26 cellular contexts compared by ENCODE assay signal in the genomic region with DNA sequence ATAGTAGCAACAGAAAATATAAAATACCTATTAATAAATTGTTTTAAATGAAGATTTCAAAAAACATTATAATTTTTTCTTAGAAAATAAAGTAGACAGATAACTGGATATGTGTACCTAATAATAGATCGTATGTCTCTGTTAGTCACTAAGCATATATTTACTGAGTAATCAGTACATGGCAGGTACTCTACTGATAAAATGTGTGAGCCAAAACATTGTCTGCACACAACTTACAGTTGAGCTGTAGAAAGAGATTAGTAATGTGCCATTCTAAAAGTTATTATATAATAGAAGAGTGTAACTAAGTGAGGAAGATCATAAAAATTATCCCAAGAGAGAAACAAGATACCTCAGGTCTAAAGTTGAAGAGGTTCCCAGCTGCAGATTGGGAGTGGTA.
DNase-seq lines count a peak whose midpoint lies in the region; ATAC-seq and TF ChIP-seq lines count a peak whose summit lies in the region.
"Had no signal": no experiment of that assay in that cellular context is flagged by ENCODE, and none has a peak within 500 bp of the region (broad histone marks: within the 10 kb centered on the region; RNA-seq: fewer than 3 reads in every experiment).

No MANE protein-coding gene starts in this region.

- H3K9me3 Mint-ChIP-seq in endothelial cell (ENCODE audit: unreplicated experiment) = no peaks in the 10 kb centered on the region
- H3K9me3 Mint-ChIP-seq: CD14-positive monocyte; stimulated activated naive CD8-positive, alpha-beta T cell treated with anti-CD3 and anti-CD28 coated beads, Interleukin-15, Interleukin-2, amounts not matched to agents 100 ng/mL and 50 ng/mL, for 24 hours had no signal

- H3K4me3 Mint-ChIP-seq in endothelial cell (ENCODE audit: unreplicated experiment) = no peak overlapping the region
- H3K4me3 Mint-ChIP-seq: activated CD8-positive, alpha-beta memory T cell treated with anti-CD3 and anti-CD28 coated beads, Interleukin-2, amount 10 ng/mL, durations not matched to agents 7 days and 5 days; activated T-cell treated with anti-CD3 and anti-CD28 coated beads, Interleukin-2, amount 50 U/mL, for 72 hours; CD14-positive monocyte; central memory CD8-positive, alpha-beta T cell; stimulated activated naive CD8-positive, alpha-beta T cell treated with anti-CD3 and anti-CD28 coated beads, Interleukin-15, Interleukin-2, amounts not matched to agents 100 ng/mL and 50 ng/mL, for 24 hours had no signal

- TF ChIP-seq POLR2A in right lobe of liver (IDR thresholded peaks at IDR 0.05) (no peak), stomach (IDR thresholded peaks at IDR 0.05) (no peak)

- H3K36me3 Mint-ChIP-seq in endothelial cell (ENCODE audit: low read depth, unreplicated experiment) = no peaks in the 10 kb centered on the region
- H3K36me3 Mint-ChIP-seq: activated CD8-positive, alpha-beta memory T cell treated with anti-CD3 and anti-CD28 coated beads, Interleukin-2, amount 10 ng/mL, durations not matched to agents 7 days and 5 days; CD14-positive monocyte had no signal

- H3K4me1 Mint-ChIP-seq in endothelial cell (ENCODE audit: unreplicated experiment) = peaks cover 26% of the 10 kb centered on the region
- H3K4me1 Mint-ChIP-seq: activated CD8-positive, alpha-beta memory T cell treated with anti-CD3 and anti-CD28 coated beads, Interleukin-2, amount 10 ng/mL, durations not matched to agents 7 days and 5 days; CD14-positive monocyte; central memory CD8-positive, alpha-beta T cell had no signal

- peak overlapping the region; percentile 85 for H3K27ac Mint-ChIP-seq in endothelial cell (ENCODE audit: unreplicated experiment)
- H3K27ac Mint-ChIP-seq: activated CD8-positive, alpha-beta memory T cell treated with anti-CD3 and anti-CD28 coated beads, Interleukin-2, amount 10 ng/mL, durations not matched to agents 7 days and 5 days; activated T-cell treated with anti-CD3 and anti-CD28 coated beads, Interleukin-2, amount 50 U/mL, for 72 hours; CD14-positive monocyte; stimulated activated naive CD8-positive, alpha-beta T cell treated with anti-CD3 and anti-CD28 coated beads, Interleukin-15, Interleukin-2, amounts not matched to agents 100 ng/mL and 50 ng/mL, for 24 hours had no signal

- H3K9me3 ChIP-seq in right lobe of liver = no peaks in the 10 kb centered on the region
- H3K9me3 ChIP-seq in stomach = peaks cover 0 to 4% (median 2%) of the 10 kb centered on the region in 4 donors
- H3K9me3 ChIP-seq: ovary, uterus had no signal

- H3K27ac ChIP-seq in right lobe of liver = no peak overlapping the region
- H3K27ac ChIP-seq in stomach = no peak overlapping the region
- H3K27ac ChIP-seq: ovary, uterus had no signal

- DNase-seq in NCI-H187 treated with DMSO at 0.1 percent for 48 hours (lab: John Stamatoyannopoulos, UW) (peak; percentile 15), NCI-H187 (lab: John Stamatoyannopoulos, UW) (no peak), NCI-H146 (lab: John Stamatoyannopoulos, UW) (peak; percentile 74), NCI-H524 treated with DMSO at 0.1 percent for 48 hours (lab: John Stamatoyannopoulos, UW) (peak; percentile 51), endothelial cell (ENCODE audit: low spot score) (no peak), right lobe of liver (no peak), stomach (no peak)
- DNase-seq: activated CD4-positive, alpha-beta T cell treated with anti-CD3 and anti-CD28 coated beads, Interleukin-2, amount 50 U/mL, for 4 hours; activated CD8-positive, alpha-beta memory T cell treated with anti-CD3 and anti-CD28 coated beads, Interleukin-2, amount 10 ng/mL, durations not matched to agents 7 days and 5 days; activated T-cell treated with anti-CD3 and anti-CD28 coated beads, Interleukin-2, amount 50 U/mL, for 72 hours; Calu3; HCEC 1CT; Kasumi-1; left ventricle myocardium superior; ovary; retina; stimulated activated CD4-positive, alpha-beta T cell treated with anti-CD3 and anti-CD28 coated beads, Interleukin-2, amount 100 ng/mL, for 24 hours; stimulated activated CD8-positive, alpha-beta memory T cell treated with anti-CD3 and anti-CD28 coated beads, Interleukin-4, amount 100 ng/mL, for 48 hours; T-helper 2 cell; uterus had no signal

- WGBS in right lobe of liver (ENCODE audit: insufficient coverage, low coverage, low lambda C conversion rate, missing lambda C conversion rate) = 22% methylated on average over 1 of the region's 1 CpG
- WGBS in stomach, 5 donors = 23 to 44% (median 33%) methylated on average over 1 of the region's 1 CpG

- H3K36me3 ChIP-seq in right lobe of liver = no peaks in the 10 kb centered on the region
- H3K36me3 ChIP-seq in stomach = no peaks in the 10 kb centered on the region
- H3K36me3 ChIP-seq: ovary, uterus had no signal

- H3K4me3 ChIP-seq in right lobe of liver (no peak overlapping the region), stomach (no peak overlapping the region)
- H3K4me3 ChIP-seq: ovary, smooth muscle cell, uterus had no signal

- no peaks in the 10 kb centered on the region for H3K27me3 Mint-ChIP-seq in endothelial cell (ENCODE audit: unreplicated experiment)
- H3K27me3 Mint-ChIP-seq: activated CD8-positive, alpha-beta memory T cell treated with anti-CD3 and anti-CD28 coated beads, Interleukin-2, amount 10 ng/mL, durations not matched to agents 7 days and 5 days; central memory CD8-positive, alpha-beta T cell; stimulated activated naive CD8-positive, alpha-beta T cell treated with anti-CD3 and anti-CD28 coated beads, Interleukin-15, Interleukin-2, amounts not matched to agents 100 ng/mL and 50 ng/mL, for 24 hours had no signal

- no peaks in the 10 kb centered on the region for H3K27me3 ChIP-seq in right lobe of liver
- H3K27me3 ChIP-seq in stomach = no peaks in the 10 kb centered on the region
- H3K27me3 ChIP-seq: ovary, uterus had no signal

- TF ChIP-seq CTCF in endothelial cell (IDR thresholded peaks at IDR 0.05; ENCODE audit: unreplicated experiment) (no peak), right lobe of liver (IDR thresholded peaks at IDR 0.05) (no peak), stomach (IDR thresholded peaks at IDR 0.05) (no peak)

- TF ChIP-seq EP300 in stomach (IDR thresholded peaks at IDR 0.05) = no peak

- no peak for ATAC-seq in right lobe of liver
- no peak for ATAC-seq in HG02623 (IDR thresholded peaks at IDR 0.05; ENCODE audit: unreplicated experiment)
- ATAC-seq: activated CD4-positive, CD25-positive, alpha-beta regulatory T cell treated with anti-CD3 and anti-CD28 coated beads, Interleukin-2, amount 50 U/mL, for 24 hours; activated CD8-positive, alpha-beta memory T cell treated with anti-CD3 and anti-CD28 coated beads, Interleukin-2, amount 10 ng/mL, durations not matched to agents 7 days and 5 days; activated T-cell treated with anti-CD3 and anti-CD28 coated beads, Interleukin-2, amount 50 U/mL, for 72 hours; left ventricle myocardium superior had no signal

- intact Hi-C loops in right lobe of liver (cut with DNase I) = no loop called here
- intact Hi-C loops in stomach (cut with DNase I; ENCODE audit: low total_unique reads) = no loop called here

- H3K4me1 ChIP-seq in right lobe of liver (no peaks in the 10 kb centered on the region), stomach (no peaks in the 10 kb centered on the region)
- H3K4me1 ChIP-seq: uterus had no signal

Comparison
In these comparisons a context has a peak if more than half of its experiments do, and no peak if none do; other contexts are left out.
1. DNase-seq: peak in NCI-H187 treated with DMSO at 0.1 percent for 48 hours (single experiment), NCI-H146 (single experiment) and NCI-H524 treated with DMSO at 0.1 percent for 48 hours (single experiment); none in NCI-H187 (0 of 2), endothelial cell (single experiment), right lobe of liver (0 of 3) and stomach (single experiment).